In genomic region chr16:89924925-89925307, GRCh38 we compare ENCODE assay signal across 12 cellular contexts. TPM values are rescaled to one million over a fixed set of nuclear protein-coding genes. Genes with fewer than 3 reads are reported as not detected.
DNase-seq lines count a peak whose midpoint lies in the region; ATAC-seq, FAIRE-seq and TF ChIP-seq lines count a peak whose summit lies in the region.
"Had no signal": no experiment of that assay in that cellular context is flagged by ENCODE, and none has a peak within 500 bp of the region (broad histone marks: within the 10 kb centered on the region; RNA-seq: fewer than 3 reads in every experiment).

No MANE protein-coding gene starts in this region.

- DNase-seq in COLO668 (lab: John Stamatoyannopoulos, UW; ENCODE audit: unreplicated experiment) = peak; percentile 50
- no peak for DNase-seq in choroid plexus epithelial cell (ENCODE audit: low read depth)
- DNase-seq in superior temporal gyrus (ENCODE audit: extremely low spot score) = no peak
- DNase-seq in GM13976 (ENCODE audit: low spot score) = no peak
- no peak for DNase-seq in GM19239 (ENCODE audit: insufficient read length, low spot score)
- DNase-seq: stimulated activated CD4-positive, alpha-beta T cell treated with anti-CD3 and anti-CD28 coated beads, Interleukin-2, amount 100 ng/mL, for 48 hours had no signal

- H3K36me3 Mint-ChIP-seq in nephron (ENCODE audit: low read depth) = peaks cover 2% of the 10 kb centered on the region

- TF ChIP-seq CTCF in choroid plexus epithelial cell (conservative IDR thresholded peaks at IDR 0.05; ENCODE audit: low read depth, low read length) (no peak), nephron (IDR thresholded peaks at IDR 0.05; ENCODE audit: unreplicated experiment in 3 of 3) (no peak), GM13976 (IDR thresholded peaks at IDR 0.05; ENCODE audit: borderline replicate concordance, control extremely low read depth, extremely low read depth, insufficient read depth, missing control alignments) (no peak)

- peaks cover 20% of the 10 kb centered on the region; the same call in 1 of the 2 replicates for H3K36me3 ChIP-seq in HUES64 (ENCODE audit: insufficient read depth, low read length)

- H3K27ac ChIP-seq in HUES64 (ENCODE audit: low read depth, low read length) = no peak overlapping the region

- H3K27me3 Mint-ChIP-seq in nephron (ENCODE audit: low read depth) = peaks cover 52% of the 10 kb centered on the region

- WGBS in HUES64 = 16% methylated on average over 3 of the region's 4 CpGs

- peaks cover 5% of the 10 kb centered on the region for H3K4me1 Mint-ChIP-seq in nephron

- H3K9me3 Mint-ChIP-seq in nephron = no peaks in the 10 kb centered on the region
- H3K9me3 Mint-ChIP-seq: activated CD4-positive, alpha-beta T cell treated with anti-CD3 and anti-CD28 coated beads, Interleukin-2, amount 10 ng/mL, durations not matched to agents 24 days and 14 days had no signal

- H3K4me1 ChIP-seq in HUES64 (ENCODE audit: insufficient read depth, low read length) = peaks cover 17% of the 10 kb centered on the region; the same call in 1 of the 2 replicates

- peak overlapping the region; percentile 74 to 79 (median 78) for H3K4me3 Mint-ChIP-seq in nephron

- in situ Hi-C loops in GM13976 (cut with MboI; ENCODE audit: low sequenced_read_pairs, unreplicated experiment) = no loop called here

- no peak overlapping the region for H3K9ac ChIP-seq in HUES64 (ENCODE audit: low read depth, low read length)

- ATAC-seq in HG02763 (IDR thresholded peaks at IDR 0.05; ENCODE audit: unreplicated experiment) = no peak
- ATAC-seq: esophagus mucosa had no signal

- no peak for FAIRE-seq in GM19239 (lab: Jason Lieb, UNC)
- FAIRE-seq: RCC 7860 had no signal

- H3K27ac Mint-ChIP-seq in nephron = no peak overlapping the region

- no peaks in the 10 kb centered on the region; the same call in 1 of the 2 replicates for H3K27me3 ChIP-seq in HUES64 (ENCODE audit: insufficient read depth, low read length)

- H3K9me3 ChIP-seq in HUES64 (ENCODE audit: insufficient read depth, low read depth, low read length) = no peaks in the 10 kb centered on the region

- H3K4me3 ChIP-seq in HUES64 (ENCODE audit: low read length) (peak overlapping the region; percentile 73; the same call in 1 of the 2 replicates), choroid plexus epithelial cell (ENCODE audit: low read depth, low read length) (peak overlapping the region; percentile 76)

RNA-seq across cellular contexts. Expression of gene TUBB3, which starts 1.8 kb away (rescaled TPM):
- polyA plus RNA-seq in HUES64 (2013, experiment 1 of 2) = 149 TPM
- polyA plus RNA-seq in HUES64 (2013, experiment 2 of 2) = 134 TPM

RNA-seq across cellular contexts. Expression of gene MC1R, which starts 6.3 kb away (rescaled TPM):
- polyA plus RNA-seq in HUES64 (2013, experiment 1 of 2) = 1.3 TPM
- polyA plus RNA-seq in HUES64 (2013, experiment 2 of 2) = 1.6 TPM

RNA-seq across cellular contexts. Expression of gene DEF8, which starts 23.6 kb away (rescaled TPM):
- 39.1 TPM for polyA plus RNA-seq in HUES64 (2013, experiment 1 of 2)
- 38.0 TPM for polyA plus RNA-seq in HUES64 (2013, experiment 2 of 2)

RNA-seq across cellular contexts. Expression of gene TCF25, which starts 51.5 kb away (rescaled TPM):
- polyA plus RNA-seq in HUES64 (2013, experiment 1 of 2) = 77.0 TPM
- 77.0 TPM for polyA plus RNA-seq in HUES64 (2013, experiment 2 of 2)
